Comparison of ENCODE assay signal across 11 cellular contexts in the genomic region with DNA sequence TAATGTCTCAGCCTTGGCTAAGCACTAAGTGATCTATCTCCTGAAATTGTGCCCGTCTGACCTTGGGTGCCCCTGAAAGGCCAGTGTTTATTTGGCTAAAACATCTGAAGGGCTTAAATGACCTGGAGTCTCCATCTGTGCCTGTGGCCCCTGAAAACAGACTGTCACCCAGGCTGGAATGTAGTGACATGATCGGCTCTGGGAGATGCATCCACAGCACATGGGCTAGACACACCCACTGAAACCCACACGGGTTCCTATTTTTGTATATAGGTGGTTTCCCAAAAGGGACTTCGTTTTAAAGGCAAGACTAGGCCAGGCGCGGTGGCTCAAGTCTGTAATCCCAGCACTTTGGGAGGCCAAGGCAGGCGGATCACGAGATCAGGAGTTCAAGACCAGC. TPM values are rescaled to one million over a fixed set of nuclear protein-coding genes. Genes with fewer than 3 reads are reported as not detected.
DNase-seq lines count a peak whose midpoint lies in the region; ATAC-seq lines count a peak whose summit lies in the region.
"Had no signal": no experiment of that assay in that cellular context is flagged by ENCODE, and none has a peak within 500 bp of the region (broad histone marks: within the 10 kb centered on the region; RNA-seq: fewer than 3 reads in every experiment).

No MANE protein-coding gene starts in this region.

- no peak overlapping the region for H3K4me3 Mint-ChIP-seq in activated naive CD4-positive, alpha-beta T cell treated with anti-CD3 and anti-CD28 coated beads for 36 hours

- CTCF ChIA-PET in activated naive CD4-positive, alpha-beta T cell treated with anti-CD3 and anti-CD28 coated beads for 36 hours (lab: Charles Lee) = interaction anchor here (0.6 to 2.1 kb wide), 3 partner anchors 24 to 96 kb away, joined by 3 to 11 read pairs (median 4); no protein-coding TSS in a partner anchor

- H3K9me3 Mint-ChIP-seq in activated naive CD4-positive, alpha-beta T cell treated with anti-CD3 and anti-CD28 coated beads for 36 hours = no peaks in the 10 kb centered on the region

- peak; percentile 49 for DNase-seq in activated naive CD4-positive, alpha-beta T cell treated with anti-CD3 and anti-CD28 coated beads for 36 hours
- DNase-seq in activated naive CD4-positive, alpha-beta T cell treated with anti-CD3 and anti-CD28 coated beads, Interleukin-2, amount 50 U/mL, for 16 hours = no peak
- peak; percentile 16 for DNase-seq in NOMO-1 treated with DMSO at 0.1 percent for 48 hours (lab: John Stamatoyannopoulos, UW; ENCODE audit: unreplicated experiment)
- no peak for DNase-seq in effector memory CD4-positive, alpha-beta T cell
- no peak for DNase-seq in NCI-H146 (lab: John Stamatoyannopoulos, UW)
- DNase-seq: kidney, NCI-H2107 had no signal

- H3K9me3 ChIP-seq in effector memory CD4-positive, alpha-beta T cell (ENCODE audit: control insufficient read depth, low read length) = no peaks in the 10 kb centered on the region

- intact Hi-C loops in activated naive CD4-positive, alpha-beta T cell treated with anti-CD3 and anti-CD28 coated beads for 36 hours (cut with micrococcal nuclease) = no loop called here

- H3K4me1 ChIP-seq in effector memory CD4-positive, alpha-beta T cell (ENCODE audit: control insufficient read depth, insufficient read depth, low read length, poor library complexity, severe bottlenecking) = peaks cover 3% of the 10 kb centered on the region

- no peaks in the 10 kb centered on the region for H3K27me3 Mint-ChIP-seq in activated naive CD4-positive, alpha-beta T cell treated with anti-CD3 and anti-CD28 coated beads for 36 hours (ENCODE audit: low read depth)

- H3K4me1 Mint-ChIP-seq in activated naive CD4-positive, alpha-beta T cell treated with anti-CD3 and anti-CD28 coated beads for 36 hours (ENCODE audit: low read depth) = peaks cover 30% of the 10 kb centered on the region

- no peak overlapping the region for H3K27ac Mint-ChIP-seq in activated naive CD4-positive, alpha-beta T cell treated with anti-CD3 and anti-CD28 coated beads for 36 hours

- peak overlapping the region; percentile 5 for H3K27ac ChIP-seq in effector memory CD4-positive, alpha-beta T cell (ENCODE audit: insufficient read depth, low read length, poor library complexity, severe bottlenecking)
- H3K27ac ChIP-seq in temporal lobe (ENCODE audit: low read depth, low read length) = peak overlapping the region; percentile 94
- H3K27ac ChIP-seq: VCaP had no signal

- no peaks in the 10 kb centered on the region for H3K36me3 ChIP-seq in effector memory CD4-positive, alpha-beta T cell (ENCODE audit: control insufficient read depth, insufficient read depth, low read length)

- H3K27me3 ChIP-seq in effector memory CD4-positive, alpha-beta T cell (replicated peaks; ENCODE audit: control insufficient read depth, insufficient read depth, low read length, poor library complexity, severe bottlenecking) = no peaks in the 10 kb centered on the region

- no peak for ATAC-seq in GM21526 (IDR thresholded peaks at IDR 0.05; ENCODE audit: low FRiP score, unreplicated experiment)
- ATAC-seq in HG03139 (IDR thresholded peaks at IDR 0.05; ENCODE audit: unreplicated experiment) = no peak

- H3K4me3 ChIP-seq in effector memory CD4-positive, alpha-beta T cell (ENCODE audit: insufficient read depth, low read depth, low read length, poor library complexity, severe bottlenecking) = no peak overlapping the region

- no peaks in the 10 kb centered on the region for H3K36me3 Mint-ChIP-seq in activated naive CD4-positive, alpha-beta T cell treated with anti-CD3 and anti-CD28 coated beads for 36 hours (ENCODE audit: low read depth)

RNA-seq across cellular contexts. Expression of a gene that starts 13.5 kb away (rescaled TPM):
- not detected for total RNA-seq in activated naive CD4-positive, alpha-beta T cell treated with anti-CD3 and anti-CD28 coated beads for 36 hours
- 1.7 TPM for total RNA-seq in temporal lobe

RNA-seq across cellular contexts. Expression of a gene that starts 35.7 kb away (rescaled TPM):
- under 1 TPM; 0.35 to 0.43 TPM for total RNA-seq in activated naive CD4-positive, alpha-beta T cell treated with anti-CD3 and anti-CD28 coated beads for 36 hours
- 70.6 TPM for total RNA-seq in temporal lobe

RNA-seq across cellular contexts. Expression of a gene that starts 48.9 kb away (rescaled TPM):
- 10 to 100 TPM; 65.3 to 68.7 TPM for total RNA-seq in activated naive CD4-positive, alpha-beta T cell treated with anti-CD3 and anti-CD28 coated beads for 36 hours
- total RNA-seq in temporal lobe = 17.9 TPM

Comparison
In these comparisons a context has a peak if more than half of its experiments do, and no peak if none do; other contexts are left out.
1. DNase-seq: peak in activated naive CD4-positive, alpha-beta T cell treated with anti-CD3 and anti-CD28 coated beads for 36 hours (single experiment) and NOMO-1 treated with DMSO at 0.1 percent for 48 hours (single experiment); none in activated naive CD4-positive, alpha-beta T cell treated with anti-CD3 and anti-CD28 coated beads, Interleukin-2, amount 50 U/mL, for 16 hours (single experiment), effector memory CD4-positive, alpha-beta T cell (0 of 3) and NCI-H146 (single experiment).
2. RNA of a gene that starts 35.7 kb away (total RNA-seq): 70.6 TPM in temporal lobe (single experiment); 0.35 to 0.43 TPM in activated naive CD4-positive, alpha-beta T cell treated with anti-CD3 and anti-CD28 coated beads for 36 hours; every median in the first group is over 10 times any median in the second.